ENCODE assay signal across 8 cellular contexts in the genomic region with DNA sequence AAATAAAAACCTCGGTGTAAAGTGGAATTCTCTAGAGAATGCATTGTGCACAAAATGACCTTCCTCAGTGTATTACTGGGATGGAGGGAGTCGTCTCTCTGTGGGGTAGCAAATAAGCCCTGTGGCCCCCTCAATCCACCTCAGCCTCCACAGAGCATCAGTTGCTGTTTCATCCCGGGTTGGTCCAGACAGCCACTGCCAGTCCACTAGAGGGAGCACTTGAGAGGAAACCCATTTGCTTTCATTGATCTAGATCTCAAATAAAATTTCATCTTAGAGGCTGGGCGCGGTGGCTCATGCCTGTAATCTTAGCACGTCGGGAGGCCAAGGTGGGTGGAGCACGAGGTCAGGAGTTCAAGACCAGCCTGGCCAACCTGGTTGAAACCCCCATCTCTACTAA.
A peak's percentile ranks its signal among the peaks of the same experiment; 100 is the strongest.
DNase-seq lines count a peak whose midpoint lies in the region; ATAC-seq and TF ChIP-seq lines count a peak whose summit lies in the region.

No MANE protein-coding gene starts in this region.

- H3K4me1 ChIP-seq in hepatocyte (ENCODE audit: insufficient read depth): no peaks in the 10 kb centered on the region

- TF ChIP-seq CTCF in WERI-Rb-1 (IDR thresholded peaks at IDR 0.05; ENCODE audit: low read depth, low read length) (peak; percentile 76), hepatocyte (IDR thresholded peaks at IDR 0.05; ENCODE audit: poor library complexity) (peak; percentile 63)

- no peak for ATAC-seq in GM21576 (IDR thresholded peaks at IDR 0.05; ENCODE audit: unreplicated experiment)

- H4K20me1 ChIP-seq in hepatocyte (ENCODE audit: insufficient read depth, poor library complexity, severe bottlenecking): no peaks in the 10 kb centered on the region

- no peak overlapping the region for H3K4me2 ChIP-seq in hepatocyte

- H3K36me3 ChIP-seq in WERI-Rb-1 (no peaks in the 10 kb centered on the region), hepatocyte (replicated peaks; ENCODE audit: insufficient read depth, low read depth) (no peaks in the 10 kb centered on the region)

- H3K27ac ChIP-seq in WERI-Rb-1 (no peak overlapping the region), hepatocyte (no peak overlapping the region)

- no peaks in the 10 kb centered on the region for H3K27me3 ChIP-seq in WERI-Rb-1 (ENCODE audit: insufficient read depth, low read depth, severe bottlenecking)
- H3K27me3 ChIP-seq in hepatocyte: no peaks in the 10 kb centered on the region

- 36% methylated on average over 8 of the region's 8 CpGs for WGBS in hepatocyte (ENCODE audit: low lambda C conversion rate, missing lambda C conversion rate)

- H3K79me2 ChIP-seq in hepatocyte: no peaks in the 10 kb centered on the region

- no peak overlapping the region for H2AFZ ChIP-seq in hepatocyte

- no peaks in the 10 kb centered on the region for H3K9me2 ChIP-seq in hepatocyte (replicated peaks; ENCODE audit: insufficient read depth)

- no peaks in the 10 kb centered on the region for H3K9me3 ChIP-seq in WERI-Rb-1 (ENCODE audit: severe bottlenecking)
- H3K9me3 ChIP-seq in hepatocyte (ENCODE audit: low read depth): no peaks in the 10 kb centered on the region

- peak; percentile 79 for DNase-seq in DMS 273 (lab: John Stamatoyannopoulos, UW; ENCODE audit: unreplicated experiment)
- peak; percentile 1 for DNase-seq in GM19240 (ENCODE audit: insufficient read length, low spot score)
- peak; percentile 50 for DNase-seq in LoVo (ENCODE audit: low spot score)
- DNase-seq in WERI-Rb-1: peak; percentile 51
- DNase-seq in hepatocyte (ENCODE audit: low spot score): peak; percentile 64
- DNase-seq in stromal cell of bone marrow (ENCODE audit: low read depth): peak; percentile 30
- DNase-seq in NCI-H774 (lab: John Stamatoyannopoulos, UW): no peak

- H3K4me3 ChIP-seq in WERI-Rb-1 (ENCODE audit: low read depth, low read length) (no peak overlapping the region), hepatocyte (no peak overlapping the region)
